In the genomic region with DNA sequence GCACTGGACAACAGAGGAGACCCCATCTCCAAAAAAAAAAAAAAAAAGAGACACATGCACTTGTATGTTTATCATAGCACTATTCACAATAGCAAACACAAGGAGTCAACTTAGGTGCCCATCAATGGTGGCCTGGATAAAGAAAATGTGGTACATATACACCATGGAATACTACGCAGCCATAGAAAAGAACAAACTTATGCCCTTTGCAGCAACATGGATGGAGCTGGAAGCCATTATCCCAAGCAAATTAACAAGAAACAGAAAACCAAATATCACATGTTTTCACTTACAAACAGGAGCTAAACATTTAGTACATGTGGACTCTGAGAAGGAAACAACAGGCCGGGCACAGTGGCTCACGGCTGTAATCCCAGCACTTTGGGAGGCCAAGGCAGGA, we compare ENCODE assay signal across 7 cellular contexts.
"Had no signal": no experiment of that assay in that cellular context is flagged by ENCODE, and none has a peak within 500 bp of the region (broad histone marks: within the 10 kb centered on the region; RNA-seq: fewer than 3 reads in every experiment).

No MANE protein-coding gene starts in this region.

- H3K27me3 Mint-ChIP-seq: IgD-negative memory B cell had no signal

- H3K27ac Mint-ChIP-seq: IgD-negative memory B cell had no signal

- H3K4me3 ChIP-seq: GM23248, HAP-1 had no signal

- H3K27ac ChIP-seq: GM23248, HL-60 had no signal

- H3K4me3 Mint-ChIP-seq: IgD-negative memory B cell had no signal

- H3K36me3 ChIP-seq: HAP-1 had no signal

- DNase-seq: GM23248, GOT3, H7, KG1 had no signal
